ENCODE assay signal across 27 cellular contexts in the genomic region with DNA sequence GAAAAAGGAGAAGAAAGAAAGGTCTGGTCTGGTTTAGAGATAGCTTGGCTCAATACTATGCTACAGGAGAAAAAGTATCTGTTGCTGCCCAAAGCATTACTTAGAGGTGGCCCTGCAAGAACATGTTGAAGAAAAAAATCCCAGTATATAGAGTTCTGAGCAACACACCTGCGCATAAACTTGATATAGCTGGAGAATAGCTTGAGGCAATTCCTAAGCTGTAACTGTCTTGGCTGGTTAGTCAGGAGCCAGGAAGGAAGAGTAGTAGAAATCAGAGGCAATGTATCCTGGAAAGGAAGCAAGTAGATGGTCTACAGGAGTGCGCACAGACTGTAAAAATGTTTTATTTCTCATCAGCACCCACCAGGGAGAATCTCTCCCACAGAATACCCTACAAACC.
"Had no signal": no experiment of that assay in that cellular context is flagged by ENCODE, and none has a peak within 500 bp of the region (broad histone marks: within the 10 kb centered on the region; RNA-seq: fewer than 3 reads in every experiment).

No MANE protein-coding gene starts in this region.

- FAIRE-seq: colon, endometrium, endothelial cell of umbilical vein, frontal cortex had no signal

- H3K4me2 ChIP-seq: hepatocyte had no signal

- H3K9me3 ChIP-seq: colonic mucosa, esophagus squamous epithelium, gastrocnemius medialis, gastroesophageal sphincter had no signal

- H3K27ac ChIP-seq: colonic mucosa, coronary artery, dorsolateral prefrontal cortex, epithelial cell of prostate, esophagus squamous epithelium, gastrocnemius medialis, gastroesophageal sphincter, heart left ventricle, heart right ventricle, hepatocyte had no signal

- H3K4me3 ChIP-seq: colonic mucosa, coronary artery, dorsolateral prefrontal cortex, esophagus squamous epithelium, gastrocnemius medialis, gastroesophageal sphincter, heart left ventricle, heart right ventricle, hepatocyte had no signal

- H3K27me3 ChIP-seq: colonic mucosa, dorsolateral prefrontal cortex, esophagus squamous epithelium, gastrocnemius medialis, gastroesophageal sphincter, heart left ventricle, heart right ventricle, hepatocyte had no signal

- H3K36me3 ChIP-seq: colonic mucosa, esophagus squamous epithelium, gastrocnemius medialis, gastroesophageal sphincter, heart left ventricle, heart right ventricle had no signal

- DNase-seq: colonic mucosa; cortex of kidney; dermis blood vessel endothelial cell; dorsolateral prefrontal cortex; effector CD4-positive, alpha-beta T cell; effector CD8-positive, alpha-beta T cell; effector memory CD4-positive, alpha-beta T cell; effector memory CD8-positive, alpha-beta T cell; endodermal cell; erythroblast; esophagus squamous epithelium; foreskin fibroblast; foreskin melanocyte; gastrocnemius medialis; glutamatergic neuron; head of caudate nucleus; heart left ventricle; heart right ventricle had no signal

- H2AFZ ChIP-seq: hepatocyte had no signal

- H3K4me1 ChIP-seq: colonic mucosa, esophagus squamous epithelium, gastrocnemius medialis, gastroesophageal sphincter, heart left ventricle, heart right ventricle had no signal

- H3K79me2 ChIP-seq: hepatocyte had no signal

- ATAC-seq: effector memory CD8-positive, alpha-beta T cell; esophagus mucosa; gastrocnemius medialis; gastroesophageal sphincter; heart left ventricle; heart right ventricle had no signal
